In genomic region chr13:20462921-20463320, GRCh38 we compare ENCODE assay signal across 15 cellular contexts.
A peak's percentile ranks its signal among the peaks of the same experiment; 100 is the strongest.
DNase-seq lines count a peak whose midpoint lies in the region; ATAC-seq and TF ChIP-seq lines count a peak whose summit lies in the region.
"Had no signal": no experiment of that assay in that cellular context is flagged by ENCODE, and none has a peak within 500 bp of the region (broad histone marks: within the 10 kb centered on the region; RNA-seq: fewer than 3 reads in every experiment).

No MANE protein-coding gene starts in this region.

- no peak overlapping the region for H3K27ac Mint-ChIP-seq in endothelial cell (ENCODE audit: unreplicated experiment)

- H3K36me3 ChIP-seq in heart left ventricle (no peaks in the 10 kb centered on the region), esophagus muscularis mucosa (no peaks in the 10 kb centered on the region), right atrium auricular region (no peaks in the 10 kb centered on the region), aorta (ENCODE audit: control insufficient read depth in 1 of 2, insufficient read depth in 2 of 2, low read length in 1 of 2) (no peaks in the 10 kb centered on the region)
- H3K36me3 ChIP-seq: BLaER1, HAP-1 had no signal

- no peaks in the 10 kb centered on the region for H3K9me3 Mint-ChIP-seq in endothelial cell (ENCODE audit: unreplicated experiment)
- H3K9me3 Mint-ChIP-seq: CD8-positive, alpha-beta memory T cell had no signal

- H3K27me3 ChIP-seq in heart left ventricle (no peaks in the 10 kb centered on the region), esophagus muscularis mucosa (no peaks in the 10 kb centered on the region), right atrium auricular region (no peaks in the 10 kb centered on the region), aorta (ENCODE audit: control insufficient read depth in 1 of 2, insufficient read depth in 2 of 2, low read length in 1 of 2) (no peaks in the 10 kb centered on the region)
- H3K27me3 ChIP-seq: BLaER1 had no signal

- no peak for TF ChIP-seq EP300 in esophagus muscularis mucosa (IDR thresholded peaks at IDR 0.05)

- TF ChIP-seq POLR2A in heart left ventricle (IDR thresholded peaks at IDR 0.05) (no peak), esophagus muscularis mucosa (IDR thresholded peaks at IDR 0.05; ENCODE audit: low read depth) (no peak)

- peaks cover 0 to 51% (median 12%) of the 10 kb centered on the region in 12 donors for H3K4me1 ChIP-seq in heart left ventricle
- peaks cover 19 to 25% (median 22%) of the 10 kb centered on the region in 4 donors for H3K4me1 ChIP-seq in esophagus muscularis mucosa
- peaks cover 0 to 26% of the 10 kb centered on the region in 2 donors for H3K4me1 ChIP-seq in right atrium auricular region
- no peaks in the 10 kb centered on the region for H3K4me1 ChIP-seq in aorta (ENCODE audit: control insufficient read depth in 1 of 2, insufficient read depth in 2 of 2, low read length in 2 of 2)
- H3K4me1 ChIP-seq: Caco-2, HAP-1 had no signal

- intact Hi-C loops in heart left ventricle (cut with DNase I) (no loop called here), Right ventricle myocardium inferior (cut with DNase I) (no loop called here), esophagus muscularis mucosa (cut with DNase I) (no loop called here), aorta (cut with DNase I) (no loop called here)

- no peak for DNase-seq in heart left ventricle
- DNase-seq in Right ventricle myocardium inferior (ENCODE audit: missing footprints), result no peak
- DNase-seq in esophagus muscularis mucosa (ENCODE audit: extremely low spot score), result peak; percentile 55
- DNase-seq in right atrium auricular region (ENCODE audit: low spot score), result no peak
- no peak for DNase-seq in aorta
- no peak for DNase-seq in endothelial cell (ENCODE audit: low spot score)
- DNase-seq in SW480 (ENCODE audit: low spot score), result no peak
- no peak for DNase-seq in DMS 273 treated with DMSO at 0.1 percent for 48 hours (lab: John Stamatoyannopoulos, UW)
- DNase-seq: 8988T; AML-193; Caco-2; CD8-positive, alpha-beta memory T cell; GOT3 had no signal

- H3K27ac ChIP-seq in heart left ventricle (peak overlapping the region in 11 of 12 donors; percentile 10 to 89 (median 70)), esophagus muscularis mucosa (replicated peaks in 1 of 4) (no peak overlapping the region), right atrium auricular region (peak overlapping the region; percentile 58 to 84), aorta (ENCODE audit: low read depth in 1 of 2, low read length in 2 of 2) (no peak overlapping the region)
- H3K27ac ChIP-seq: BLaER1 had no signal

- H3K4me3 Mint-ChIP-seq in endothelial cell (ENCODE audit: unreplicated experiment), result no peak overlapping the region
- H3K4me3 Mint-ChIP-seq: CD8-positive, alpha-beta memory T cell had no signal

- H3K9me3 ChIP-seq in heart left ventricle (no peaks in the 10 kb centered on the region), esophagus muscularis mucosa (no peaks in the 10 kb centered on the region), right atrium auricular region (no peaks in the 10 kb centered on the region), aorta (ENCODE audit: control insufficient read depth, low read length) (no peaks in the 10 kb centered on the region)
- H3K9me3 ChIP-seq: Caco-2, HAP-1 had no signal

- H3K27me3 Mint-ChIP-seq in endothelial cell (ENCODE audit: unreplicated experiment), result peaks cover 1% of the 10 kb centered on the region
- H3K27me3 Mint-ChIP-seq: CD8-positive, alpha-beta memory T cell had no signal

- TF ChIP-seq CTCF in heart left ventricle (IDR thresholded peaks at IDR 0.05), result peak in 4 of 12 donors; percentile 6 to 16 (median 14)
- TF ChIP-seq CTCF in esophagus muscularis mucosa (IDR thresholded peaks at IDR 0.05), result no peak
- no peak for TF ChIP-seq CTCF in right atrium auricular region (IDR thresholded peaks at IDR 0.05)
- TF ChIP-seq CTCF in endothelial cell (IDR thresholded peaks at IDR 0.05; ENCODE audit: unreplicated experiment), result no peak

- no peaks in the 10 kb centered on the region for H3K36me3 Mint-ChIP-seq in endothelial cell (ENCODE audit: low read depth, unreplicated experiment)

- peak in 1 of 4 donors; percentile 45 for ATAC-seq in heart left ventricle
- no peak for ATAC-seq in Right ventricle myocardium inferior
- no peak for ATAC-seq in aorta (ENCODE audit: low FRiP score)

- no peak overlapping the region for H3K4me3 ChIP-seq in heart left ventricle
- no peak overlapping the region for H3K4me3 ChIP-seq in esophagus muscularis mucosa
- H3K4me3 ChIP-seq in right atrium auricular region, result no peak overlapping the region
- H3K4me3 ChIP-seq in aorta (ENCODE audit: low read length in 2 of 2), result no peak overlapping the region
- H3K4me3 ChIP-seq: BLaER1, HAP-1 had no signal

- 57 to 69% (median 62%) methylated on average over 8 of the region's 8 CpGs for WGBS in heart left ventricle, 4 donors
- WGBS in esophagus muscularis mucosa, result 81% methylated on average over 8 of the region's 8 CpGs
- 79 to 81% methylated on average over 8 of the region's 8 CpGs for WGBS in aorta, 2 donors

- H3K4me1 Mint-ChIP-seq in endothelial cell (ENCODE audit: unreplicated experiment), result no peaks in the 10 kb centered on the region

Comparison
In these comparisons a context has a peak if more than half of its experiments do, and no peak if none do; other contexts are left out.
1. H3K27ac ChIP-seq: peak in heart left ventricle (11 of 12) and right atrium auricular region (2 of 2); none in esophagus muscularis mucosa (0 of 4) and aorta (0 of 2).